In genomic region chr6:140433072-140433471, GRCh38 we compare ENCODE assay signal across 34 cellular contexts.
"Had no signal": no experiment of that assay in that cellular context is flagged by ENCODE, and none has a peak within 500 bp of the region (broad histone marks: within the 10 kb centered on the region; RNA-seq: fewer than 3 reads in every experiment).

No MANE protein-coding gene starts in this region.

- H3K4me1 Mint-ChIP-seq: activated CD4-positive, alpha-beta T cell treated with anti-CD3 and anti-CD28 coated beads for 36 hours; activated CD4-positive, alpha-beta T cell treated with anti-CD3 and anti-CD28 coated beads, Interleukin-2, amount 10 ng/mL, durations not matched to agents 24 days and 14 days; activated CD8-positive, alpha-beta memory T cell treated with anti-CD3 and anti-CD28 coated beads, Interleukin-2, amount 10 ng/mL, durations not matched to agents 7 days and 5 days had no signal

- H3K27ac ChIP-seq: adrenal gland, breast epithelium, cardiac muscle cell, coronary artery, dorsolateral prefrontal cortex, esophagus muscularis mucosa, foreskin keratinocyte, gastrocnemius medialis, heart left ventricle had no signal

- H3K9me3 ChIP-seq: adrenal gland, breast epithelium, esophagus muscularis mucosa, gastrocnemius medialis had no signal

- H3K36me3 Mint-ChIP-seq: activated CD4-positive, alpha-beta memory T cell treated with anti-CD3 and anti-CD28 coated beads for 36 hours; activated CD8-positive, alpha-beta memory T cell treated with anti-CD3 and anti-CD28 coated beads, Interleukin-2, amount 10 ng/mL, durations not matched to agents 7 days and 5 days; activated naive CD8-positive, alpha-beta T cell had no signal

- H3K4me3 ChIP-seq: adrenal gland, breast epithelium, cardiac muscle cell, coronary artery, dorsolateral prefrontal cortex, esophagus muscularis mucosa, gastrocnemius medialis, heart left ventricle had no signal

- H3K27me3 ChIP-seq: adrenal gland, breast epithelium, cardiac muscle cell, dorsolateral prefrontal cortex, esophagus muscularis mucosa, foreskin keratinocyte, gastrocnemius medialis, heart left ventricle had no signal

- H3K4me1 ChIP-seq: adrenal gland, breast epithelium had no signal

- ATAC-seq: activated CD4-positive, alpha-beta T cell treated with anti-CD3 and anti-CD28 coated beads for 36 hours; activated CD8-positive, alpha-beta memory T cell treated with anti-CD3 and anti-CD28 coated beads, Interleukin-2, amount 10 ng/mL, durations not matched to agents 7 days and 5 days; activated CD8-positive, alpha-beta T cell treated with anti-CD3 and anti-CD28 coated beads, Interleukin-2, amount 10 ng/mL, durations not matched to agents 7 days and 5 days; activated T-cell treated with anti-CD3 and anti-CD28 coated beads, Interleukin-2, amount 50 U/mL, for 72 hours; foreskin keratinocyte; gastrocnemius medialis; heart left ventricle had no signal

- H3K27me3 Mint-ChIP-seq: activated CD4-positive, alpha-beta T cell treated with anti-CD3 and anti-CD28 coated beads for 36 hours; activated CD4-positive, alpha-beta T cell treated with anti-CD3 and anti-CD28 coated beads, Interleukin-2, amount 10 ng/mL, durations not matched to agents 24 days and 14 days; activated CD8-positive, alpha-beta memory T cell treated with anti-CD3 and anti-CD28 coated beads, Interleukin-2, amount 10 ng/mL, durations not matched to agents 7 days and 5 days; dendritic cell treated with granulocyte-macrophage colony-stimulating factor and Interleukin-4, amounts not matched to agents 40 ng/mL and 50 ng/mL, for 4 days had no signal

- H3K9me3 Mint-ChIP-seq: activated CD4-positive, alpha-beta memory T cell treated with anti-CD3 and anti-CD28 coated beads for 36 hours had no signal

- DNase-seq: activated CD4-positive, alpha-beta memory T cell treated with anti-CD3 and anti-CD28 coated beads for 36 hours; activated CD4-positive, alpha-beta T cell treated with anti-CD3 and anti-CD28 coated beads for 36 hours; activated CD4-positive, alpha-beta T cell treated with anti-CD3 and anti-CD28 coated beads, Interleukin-2, amount 10 ng/mL, durations not matched to agents 24 days and 14 days; activated CD4-positive, CD25-positive, alpha-beta regulatory T cell; activated CD4-positive, CD25-positive, alpha-beta regulatory T cell treated with anti-CD3 and anti-CD28 coated beads, Interleukin-2, amount 50 U/mL, for 72 hours; activated CD8-positive, alpha-beta memory T cell treated with anti-CD3 and anti-CD28 coated beads, Interleukin-2, amount 10 ng/mL, durations not matched to agents 7 days and 5 days; activated CD8-positive, alpha-beta memory T cell treated with anti-CD3 and anti-CD28 coated beads, Interleukin-2, amount 50 U/mL, for 4 hours; activated CD8-positive, alpha-beta T cell treated with anti-CD3 and anti-CD28 coated beads, Interleukin-2, amount 10 ng/mL, durations not matched to agents 7 days and 5 days; activated effector memory CD4-positive, alpha-beta T cell treated with Interleukin-2 at 50 U/mL for 16 hours; activated gamma-delta T cell treated with Interleukin-2 at 50 U/mL for 16 hours; activated naive CD4-positive, alpha-beta T cell treated with anti-CD3 and anti-CD28 coated beads, Interleukin-2, amount 50 U/mL, for 16 hours; activated naive CD4-positive, alpha-beta T cell treated with Interleukin-2 at 50 U/mL for 16 hours; activated T-cell treated with anti-CD3 and anti-CD28 coated beads, Interleukin-2, amount 50 U/mL, for 1 hour; activated T-cell treated with anti-CD3 and anti-CD28 coated beads, Interleukin-2, amount 50 U/mL, for 72 hours; adrenal gland; amygdala; aorta; central memory CD4-positive, alpha-beta T cell; cerebellar nuclear complex; dorsolateral prefrontal cortex; effector memory CD4-positive, alpha-beta T cell; erythroblast; foreskin keratinocyte; gastrocnemius medialis; glutamatergic neuron; heart left ventricle; T-helper 2 cell had no signal

- H3K36me3 ChIP-seq: adrenal gland, breast epithelium, cardiac muscle cell, esophagus muscularis mucosa, gastrocnemius medialis, heart left ventricle had no signal

- H3K27ac Mint-ChIP-seq: activated CD4-positive, alpha-beta memory T cell treated with anti-CD3 and anti-CD28 coated beads for 36 hours; activated CD4-positive, alpha-beta T cell treated with anti-CD3 and anti-CD28 coated beads for 36 hours; activated CD4-positive, alpha-beta T cell treated with anti-CD3 and anti-CD28 coated beads, Interleukin-2, amount 10 ng/mL, durations not matched to agents 24 days and 14 days; activated CD8-positive, alpha-beta memory T cell treated with anti-CD3 and anti-CD28 coated beads, Interleukin-2, amount 10 ng/mL, durations not matched to agents 7 days and 5 days; activated CD8-positive, alpha-beta T cell treated with anti-CD3 and anti-CD28 coated beads, Interleukin-2, amount 10 ng/mL, durations not matched to agents 7 days and 5 days; activated naive CD8-positive, alpha-beta T cell; activated T-cell treated with anti-CD3 and anti-CD28 coated beads, Interleukin-2, amount 50 U/mL, for 72 hours; brain; dendritic cell treated with granulocyte-macrophage colony-stimulating factor and Interleukin-4, amounts not matched to agents 40 ng/mL and 50 ng/mL, for 4 days had no signal

- H3K4me3 Mint-ChIP-seq: activated CD4-positive, alpha-beta memory T cell treated with anti-CD3 and anti-CD28 coated beads for 36 hours; activated CD4-positive, alpha-beta T cell treated with anti-CD3 and anti-CD28 coated beads for 36 hours; activated CD4-positive, alpha-beta T cell treated with anti-CD3 and anti-CD28 coated beads, Interleukin-2, amount 10 ng/mL, durations not matched to agents 24 days and 14 days; activated CD8-positive, alpha-beta memory T cell treated with anti-CD3 and anti-CD28 coated beads, Interleukin-2, amount 10 ng/mL, durations not matched to agents 7 days and 5 days; activated CD8-positive, alpha-beta T cell treated with anti-CD3 and anti-CD28 coated beads, Interleukin-2, amount 10 ng/mL, durations not matched to agents 7 days and 5 days; activated naive CD8-positive, alpha-beta T cell; activated T-cell treated with anti-CD3 and anti-CD28 coated beads, Interleukin-2, amount 50 U/mL, for 72 hours; brain; dendritic cell treated with granulocyte-macrophage colony-stimulating factor and Interleukin-4, amounts not matched to agents 40 ng/mL and 50 ng/mL, for 4 days had no signal
